Comparison of ENCODE assay signal across 15 cellular contexts in the genomic region with DNA sequence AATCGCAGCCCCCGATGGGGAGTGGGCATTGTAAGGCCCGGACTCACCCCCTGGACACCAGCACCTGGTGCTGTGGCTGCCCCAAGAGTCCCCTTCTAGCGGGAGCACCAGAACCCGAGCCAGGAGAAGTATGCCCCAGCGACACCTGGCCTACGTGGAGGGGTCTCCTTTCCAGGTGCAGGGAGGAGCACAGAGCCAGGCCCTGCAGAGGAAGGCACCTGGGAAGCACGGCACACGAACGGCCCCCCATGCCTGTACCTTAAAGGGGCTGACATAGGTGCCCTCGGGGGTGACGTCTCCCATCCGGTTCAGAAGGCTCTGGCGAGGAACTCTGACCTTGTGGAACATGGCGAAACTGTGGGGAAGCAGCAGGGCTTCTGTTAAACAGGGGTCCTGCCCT. TPM values are rescaled to one million over a fixed set of nuclear protein-coding genes. Genes with fewer than 3 reads are reported as not detected.
A peak's percentile ranks its signal among the peaks of the same experiment; 100 is the strongest.
DNase-seq lines count a peak whose midpoint lies in the region; ATAC-seq and TF ChIP-seq lines count a peak whose summit lies in the region.
"Had no signal": no experiment of that assay in that cellular context is flagged by ENCODE, and none has a peak within 500 bp of the region (broad histone marks: within the 10 kb centered on the region; RNA-seq: fewer than 3 reads in every experiment).

No MANE protein-coding gene starts in this region.

- H3K27me3 ChIP-seq in BLaER1 (no peaks in the 10 kb centered on the region), fibroblast of lung (ENCODE audit: control insufficient read depth, insufficient read depth, low read length) (no peaks in the 10 kb centered on the region), osteoblast (ENCODE audit: insufficient read depth, low read length) (no peaks in the 10 kb centered on the region)

- TF ChIP-seq CTCF in NB4 (IDR thresholded peaks at IDR 0.05; ENCODE audit: low read depth, low read length): no peak
- no peak for TF ChIP-seq CTCF in fibroblast of lung (conservative IDR thresholded peaks at IDR 0.05 in 1 of 2, IDR thresholded peaks at IDR 0.05 in 1 of 2; ENCODE audit: low read depth in 1 of 2, low read length in 2 of 2)
- TF ChIP-seq CTCF in osteoblast (IDR thresholded peaks at IDR 0.05; ENCODE audit: extremely low read depth, low read depth, low read length): no peak

- no peaks in the 10 kb centered on the region for H3K79me2 ChIP-seq in fibroblast of lung (ENCODE audit: control insufficient read depth, insufficient read depth, low read length)
- H3K79me2 ChIP-seq in osteoblast (ENCODE audit: insufficient read depth, low read length): no peaks in the 10 kb centered on the region

- no peak overlapping the region for H2AFZ ChIP-seq in fibroblast of lung (ENCODE audit: low read length)
- H2AFZ ChIP-seq in osteoblast (ENCODE audit: low read length): no peak overlapping the region
- H2AFZ ChIP-seq: GM23338 had no signal

- H4K20me1 ChIP-seq in BLaER1 (no peaks in the 10 kb centered on the region), fibroblast of lung (ENCODE audit: control insufficient read depth, extremely low read depth, insufficient read depth, low read length) (no peaks in the 10 kb centered on the region), osteoblast (ENCODE audit: insufficient read depth, low read length) (peaks cover 21% of the 10 kb centered on the region)

- DNase-seq in NB4 (ENCODE audit: low read depth) (peak; percentile 58), fibroblast of lung (ENCODE audit: low read depth in 2 of 2) (no peak), osteoblast (ENCODE audit: insufficient read length, low spot score, missing footprints) (peak; percentile 46), H4 (ENCODE audit: low spot score) (no peak), AG08396 (ENCODE audit: low spot score) (no peak)
- DNase-seq: Caco-2; CD4-positive, alpha-beta T cell; GDM1 had no signal

- H3K9ac ChIP-seq in BLaER1: peak overlapping the region; percentile 69
- H3K9ac ChIP-seq in fibroblast of lung (ENCODE audit: insufficient read depth, low read length): peak overlapping the region; percentile 4

- H3K27ac ChIP-seq in BLaER1 (peak overlapping the region; percentile 85), fibroblast of lung (ENCODE audit: insufficient read depth, low read length) (no peak overlapping the region), osteoblast (ENCODE audit: low read depth, low read length) (no peak overlapping the region)
- H3K27ac ChIP-seq: 22Rv1, A549, C4-2B had no signal

- ATAC-seq in GM18870 (IDR thresholded peaks at IDR 0.05; ENCODE audit: unreplicated experiment): no peak
- ATAC-seq: A549, GM23338 had no signal

- H3K4me3 ChIP-seq in BLaER1: peak overlapping the region; percentile 39; the same call in 1 of the 2 replicates
- no peak overlapping the region for H3K4me3 ChIP-seq in NB4 (ENCODE audit: low read depth, low read length)
- H3K4me3 ChIP-seq in fibroblast of lung (replicated peaks in 1 of 4; ENCODE audit: control extremely low read depth in 1 of 4, insufficient read depth in 1 of 4, low read depth in 3 of 4, low read length in 4 of 4): no peak overlapping the region
- H3K4me3 ChIP-seq in osteoblast (ENCODE audit: insufficient read depth, low read length): no peak overlapping the region
- H3K4me3 ChIP-seq: A549, GM23338, HAP-1 had no signal

- H3K4me2 ChIP-seq in BLaER1: peak overlapping the region; percentile 91
- no peak overlapping the region for H3K4me2 ChIP-seq in fibroblast of lung (ENCODE audit: extremely low read depth, insufficient read depth, low read length)
- no peak overlapping the region for H3K4me2 ChIP-seq in osteoblast (ENCODE audit: insufficient read depth, low read length)
- H3K4me2 ChIP-seq: A549, GM23338 had no signal

- no peak for TF ChIP-seq POLR2A in NB4 (IDR thresholded peaks at IDR 0.05; ENCODE audit: extremely low read depth, insufficient read length)

- H3K4me1 ChIP-seq in BLaER1 (peaks cover 98% of the 10 kb centered on the region), fibroblast of lung (ENCODE audit: control insufficient read depth, extremely low read depth, insufficient read depth, low read length) (peaks cover 5% of the 10 kb centered on the region), osteoblast (ENCODE audit: insufficient read depth, low read length) (peaks cover 5% of the 10 kb centered on the region)
- H3K4me1 ChIP-seq: Caco-2, HAP-1 had no signal

- H3K36me3 ChIP-seq in BLaER1: peaks cover 19% of the 10 kb centered on the region
- no peaks in the 10 kb centered on the region for H3K36me3 ChIP-seq in fibroblast of lung (ENCODE audit: control insufficient read depth, insufficient read depth, low read length)
- H3K36me3 ChIP-seq in osteoblast (ENCODE audit: insufficient read depth, low read length): peaks cover 27% of the 10 kb centered on the region
- H3K36me3 ChIP-seq: HAP-1 had no signal

- H3K9me3 ChIP-seq in BLaER1 (no peaks in the 10 kb centered on the region), fibroblast of lung (ENCODE audit: control insufficient read depth, insufficient read depth, low read depth, low read length) (no peaks in the 10 kb centered on the region), osteoblast (ENCODE audit: low read depth, low read length) (no peaks in the 10 kb centered on the region)
- H3K9me3 ChIP-seq: A549, Caco-2, HAP-1 had no signal

RNA-seq across cellular contexts. Expression of gene ACOX3, which starts 41.2 kb away (rescaled TPM):
- 21.6 and 23.8 TPM in 2 replicates for total RNA-seq in fibroblast of lung
- polyA plus RNA-seq in fibroblast of lung: 6.8 and 8.3 TPM in 2 replicates
- 15.0 and 20.3 TPM in 2 replicates for polyA plus RNA-seq in fibroblast of lung (2012)
- polyA minus RNA-seq in fibroblast of lung (ENCODE audit: low replicate concordance): 25.6 and 27.4 TPM in 2 replicates
- 24.2 and 29.2 TPM in 2 replicates for total RNA-seq in osteoblast
- total RNA-seq in H4 (2014; rRNA removed; shearing (Covaris generic)): 19.3 and 23.4 TPM in 2 replicates

RNA-seq across cellular contexts. Expression of gene TRMT44, which starts 41.3 kb away (rescaled TPM):
- 12.8 and 14.0 TPM in 2 replicates for total RNA-seq in fibroblast of lung
- 5.5 and 6.5 TPM in 2 replicates for polyA plus RNA-seq in fibroblast of lung
- polyA plus RNA-seq in fibroblast of lung (2012): 5.9 and 6.2 TPM in 2 replicates
- polyA minus RNA-seq in fibroblast of lung (ENCODE audit: low replicate concordance): 4.6 and 5.2 TPM in 2 replicates
- 19.7 and 21.7 TPM in 2 replicates for total RNA-seq in osteoblast
- 9.4 and 9.6 TPM in 2 replicates for total RNA-seq in H4 (2014; rRNA removed; shearing (Covaris generic))

Comparison
In these comparisons a context has a peak if more than half of its experiments do, and no peak if none do; other contexts are left out.
1. DNase-seq: peak in NB4 (single experiment) and osteoblast (single experiment); none in fibroblast of lung (0 of 2), H4 (single experiment) and AG08396 (single experiment).